Comparison of ENCODE assay signal across 9 cellular contexts in genomic region chr21:45427331-45428271, GRCh38. TPM values are rescaled to one million over a fixed set of nuclear protein-coding genes. Genes with fewer than 3 reads are reported as not detected.
A peak's percentile ranks its signal among the peaks of the same experiment; 100 is the strongest.
DNase-seq lines count a peak whose midpoint lies in the region; ATAC-seq and TF ChIP-seq lines count a peak whose summit lies in the region.
"Had no signal": no experiment of that assay in that cellular context is flagged by ENCODE, and none has a peak within 500 bp of the region (broad histone marks: within the 10 kb centered on the region; RNA-seq: fewer than 3 reads in every experiment).

No MANE protein-coding gene starts in this region.

- H3K36me3 ChIP-seq in H7 (replicated peaks; ENCODE audit: control insufficient read depth, insufficient read depth, low read length) (no peaks in the 10 kb centered on the region), adrenal gland (replicated peaks in 1 of 2) (no peaks in the 10 kb centered on the region), heart right ventricle (no peaks in the 10 kb centered on the region), gastrocnemius medialis (no peaks in the 10 kb centered on the region)

- DNase-seq in H7 (peak; percentile 94), adrenal gland (peak; percentile 93 to 99 (median 98)), heart right ventricle (no peak), gastrocnemius medialis (peak; percentile 38 to 51), NCI-H146 (lab: John Stamatoyannopoulos, UW) (no peak)
- DNase-seq in activated naive CD8-positive, alpha-beta T cell treated with anti-CD3 and anti-CD28 coated beads for 36 hours = no peak

- ATAC-seq in heart right ventricle (peak in 7 of 8 donors; percentile 17 to 85 (median 57)), gastrocnemius medialis (peak; percentile 54 to 72), HG03139 (IDR thresholded peaks at IDR 0.05; ENCODE audit: unreplicated experiment) (no peak), HG03571 (IDR thresholded peaks at IDR 0.05; ENCODE audit: unreplicated experiment) (no peak)

- H3K4me1 ChIP-seq in adrenal gland (replicated peaks in 1 of 2) (peaks cover 20 to 34% of the 10 kb centered on the region in 2 donors), heart right ventricle (peaks cover 10 to 56% (median 24%) of the 10 kb centered on the region in 9 donors), gastrocnemius medialis (no peaks in the 10 kb centered on the region)

- peak in 1 of 2 donors; percentile 34 for TF ChIP-seq POLR2A in adrenal gland (IDR thresholded peaks at IDR 0.05)
- TF ChIP-seq POLR2A in gastrocnemius medialis (IDR thresholded peaks at IDR 0.05) = no peak

- H3K27ac ChIP-seq in adrenal gland (peak overlapping the region; percentile 43 to 95 (median 83)), heart right ventricle (peak overlapping the region in 1 of 10 donors; percentile 15), gastrocnemius medialis (no peak overlapping the region)

- H3K4me1 Mint-ChIP-seq in activated naive CD8-positive, alpha-beta T cell treated with anti-CD3 and anti-CD28 coated beads for 36 hours = no peaks in the 10 kb centered on the region
- H3K4me1 Mint-ChIP-seq: IgD-negative memory B cell had no signal

- no peaks in the 10 kb centered on the region for H3K36me3 Mint-ChIP-seq in activated naive CD8-positive, alpha-beta T cell treated with anti-CD3 and anti-CD28 coated beads for 36 hours
- H3K36me3 Mint-ChIP-seq: IgD-negative memory B cell had no signal

- no peaks in the 10 kb centered on the region for H3K9me3 Mint-ChIP-seq in activated naive CD8-positive, alpha-beta T cell treated with anti-CD3 and anti-CD28 coated beads for 36 hours
- H3K9me3 Mint-ChIP-seq: IgD-negative memory B cell had no signal

- H3K9me3 ChIP-seq in adrenal gland (replicated peaks in 1 of 3) (no peaks in the 10 kb centered on the region), heart right ventricle (no peaks in the 10 kb centered on the region), gastrocnemius medialis (no peaks in the 10 kb centered on the region)

- 51 to 80% (median 54%) methylated on average over 1 to 45 of the region's 45 CpGs for WGBS in adrenal gland, 4 donors
- WGBS in heart right ventricle, 2 donors = 82 to 84% methylated on average over 45 of the region's 45 CpGs

- no peak overlapping the region for H3K4me3 ChIP-seq in H7 (ENCODE audit: insufficient read depth, low read depth, low read length)
- H3K4me3 ChIP-seq in adrenal gland = no peak overlapping the region
- no peak overlapping the region for H3K4me3 ChIP-seq in heart right ventricle
- H3K4me3 ChIP-seq in gastrocnemius medialis = no peak overlapping the region

- TF ChIP-seq CTCF in adrenal gland (IDR thresholded peaks at IDR 0.05) = peak in 1 of 6 experiments; percentile 2
- no peak for TF ChIP-seq CTCF in heart right ventricle (IDR thresholded peaks at IDR 0.05)
- TF ChIP-seq CTCF in gastrocnemius medialis (IDR thresholded peaks at IDR 0.05 in 4 of 5, conservative IDR thresholded peaks at IDR 0.05 in 1 of 5) = no peak

- intact Hi-C loops in adrenal gland (cut with DNase I) (no loop called here), heart right ventricle (cut with DNase I) (no loop called here), gastrocnemius medialis (cut with DNase I; ENCODE audit: low total_unique reads) (no loop called here)

- no peak overlapping the region for H3K27ac Mint-ChIP-seq in activated naive CD8-positive, alpha-beta T cell treated with anti-CD3 and anti-CD28 coated beads for 36 hours
- H3K27ac Mint-ChIP-seq: IgD-negative memory B cell had no signal

- in situ Hi-C loops in gastrocnemius medialis (cut with MboI; ENCODE audit: low sequenced_read_pairs in 4 of 4) = loop anchor here in 1 of 4 donors (25.0 kb wide), 1 partner anchor 140 kb away; the partner anchor contains the start of gene POFUT2

- H3K4me3 Mint-ChIP-seq in activated naive CD8-positive, alpha-beta T cell treated with anti-CD3 and anti-CD28 coated beads for 36 hours = no peak overlapping the region
- H3K4me3 Mint-ChIP-seq: IgD-negative memory B cell had no signal

- no peaks in the 10 kb centered on the region for H3K27me3 Mint-ChIP-seq in activated naive CD8-positive, alpha-beta T cell treated with anti-CD3 and anti-CD28 coated beads for 36 hours

- H3K27me3 ChIP-seq in H7 (ENCODE audit: control insufficient read depth, insufficient read depth, low read length) = no peaks in the 10 kb centered on the region
- H3K27me3 ChIP-seq in adrenal gland = no peaks in the 10 kb centered on the region
- no peaks in the 10 kb centered on the region for H3K27me3 ChIP-seq in heart right ventricle
- H3K27me3 ChIP-seq in gastrocnemius medialis = no peaks in the 10 kb centered on the region

RNA-seq across cellular contexts. Expression of gene COL18A1, which starts 22.6 kb away (rescaled TPM):
- total RNA-seq in H7 (2014; rRNA removed; shearing (Covaris generic)) = 327 and 328 TPM in 2 replicates
- 100 to 1,000 TPM in 7 of 8 donors, 10 to 100 TPM in 1; 92.9 to 244 (median 141) TPM for total RNA-seq in adrenal gland
- 100 to 1,000 TPM in 2 of 3 donors, 10 to 100 TPM in 1; 10.9 to 201 (median 163) TPM for polyA plus RNA-seq in adrenal gland
- 10 to 100 TPM; 33.7 to 87.1 (median 48.8) TPM for total RNA-seq in heart right ventricle
- 10 to 100 TPM; 63.1 to 70.6 TPM for polyA plus RNA-seq in heart right ventricle
- 10 to 100 TPM; 16.4 to 42.2 (median 20.7) TPM for total RNA-seq in gastrocnemius medialis
- total RNA-seq in activated naive CD8-positive, alpha-beta T cell treated with anti-CD3 and anti-CD28 coated beads for 36 hours = 1 to 10 TPM; 3.5 to 4.0 TPM

Comparison
In these comparisons a context has a peak if more than half of its experiments do, and no peak if none do; other contexts are left out.
1. DNase-seq: peak in H7 (single experiment), adrenal gland (7 of 7) and gastrocnemius medialis (2 of 2); none in heart right ventricle (0 of 2), activated naive CD8-positive, alpha-beta T cell treated with anti-CD3 and anti-CD28 coated beads for 36 hours (single experiment) and NCI-H146 (single experiment).
2. H3K27ac ChIP-seq: peak in adrenal gland (5 of 5); none in gastrocnemius medialis (0 of 4).
3. ATAC-seq: peak in heart right ventricle (7 of 8) and gastrocnemius medialis (2 of 2); none in HG03139 (single experiment) and HG03571 (single experiment).